10 cellular contexts compared by ENCODE assay signal in the genomic region with DNA sequence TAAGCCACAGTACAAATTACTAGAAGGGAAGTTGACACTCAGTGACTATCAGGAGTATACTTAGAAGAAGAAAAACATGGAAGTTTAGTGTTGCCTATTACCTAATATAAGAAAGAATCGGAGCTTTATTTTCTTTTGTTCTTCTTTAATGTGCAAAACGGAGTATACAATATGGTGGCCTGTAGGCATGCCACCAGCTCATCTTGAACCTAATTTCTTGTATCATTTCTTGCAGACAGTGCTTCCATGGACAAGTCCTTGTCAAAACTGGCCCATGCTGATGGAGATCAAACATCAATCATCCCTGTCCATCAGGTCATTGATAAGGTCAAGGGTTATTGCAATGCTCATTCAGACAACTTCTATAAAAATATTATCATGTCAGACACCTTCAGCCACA.
"Had no signal": no experiment of that assay in that cellular context is flagged by ENCODE, and none has a peak within 500 bp of the region (broad histone marks: within the 10 kb centered on the region; RNA-seq: fewer than 3 reads in every experiment).

No MANE protein-coding gene starts in this region.

- H3K4me3 ChIP-seq: GM23248, GM23338, HAP-1 had no signal

- H2AFZ ChIP-seq: GM23248, GM23338 had no signal

- H3K9ac ChIP-seq: GM23248 had no signal

- H3K27ac ChIP-seq: GM23248 had no signal

- DNase-seq: GM23248, GOT3, H7, H9, HFFc6 had no signal

- FAIRE-seq: H1, H54 had no signal

- H3K4me2 ChIP-seq: GM23338 had no signal

- H3K9me3 ChIP-seq: HAP-1 had no signal

- H3K36me3 ChIP-seq: HAP-1 had no signal

- ATAC-seq: GM23338, HCT116 had no signal
